Comparison of ENCODE assay signal across 8 cellular contexts in genomic region chr5:178131446-178131996, GRCh38. TPM values are rescaled to one million over a fixed set of nuclear protein-coding genes. Genes with fewer than 3 reads are reported as not detected.
A peak's percentile ranks its signal among the peaks of the same experiment; 100 is the strongest.
DNase-seq lines count a peak whose midpoint lies in the region; ATAC-seq and TF ChIP-seq lines count a peak whose summit lies in the region.

No MANE protein-coding gene starts in this region.

- H3K9ac ChIP-seq in HUES48 (ENCODE audit: low read depth, low read length) = peak overlapping the region; percentile 91

- peak overlapping the region; percentile 99 for H3K27ac ChIP-seq in HUES48 (ENCODE audit: low read depth, low read length)

- H3K4me1 Mint-ChIP-seq in chondrocyte (ENCODE audit: low read depth) (peaks cover 16% of the 10 kb centered on the region), naive B cell (peaks cover 27 to 39% (median 39%) of the 10 kb centered on the region in 3 donors)

- H3K27me3 ChIP-seq in BJ (ENCODE audit: control insufficient read depth, insufficient read depth, low read length) (no peaks in the 10 kb centered on the region), HUES48 (ENCODE audit: control insufficient read depth, insufficient read depth, low read length) (no peaks in the 10 kb centered on the region)

- H3K4me3 ChIP-seq in BJ (ENCODE audit: low read depth, low read length) = peak overlapping the region; percentile 89
- peak overlapping the region; percentile 85 for H3K4me3 ChIP-seq in HUES48 (ENCODE audit: low read depth, low read length)

- peaks cover 11% of the 10 kb centered on the region for H3K4me1 ChIP-seq in HUES48 (ENCODE audit: control insufficient read depth, insufficient read depth, low read length)

- TF ChIP-seq CTCF in BJ (IDR thresholded peaks at IDR 0.05; ENCODE audit: insufficient read depth, low read depth, low read length) (no peak), chondrocyte (IDR thresholded peaks at IDR 0.05) (no peak)

- H3K36me3 Mint-ChIP-seq in chondrocyte (ENCODE audit: low read depth) (peaks cover 11% of the 10 kb centered on the region), naive B cell (peaks cover 6 to 11% of the 10 kb centered on the region in 2 donors)

- no peaks in the 10 kb centered on the region for H3K9me3 ChIP-seq in HUES48 (ENCODE audit: control insufficient read depth, insufficient read depth, low read length)

- H3K36me3 ChIP-seq in BJ (ENCODE audit: control insufficient read depth, insufficient read depth, low read length) (peaks cover 8% of the 10 kb centered on the region), HUES48 (ENCODE audit: control insufficient read depth, insufficient read depth, low read length) (peaks cover 26% of the 10 kb centered on the region)

- H3K4me3 Mint-ChIP-seq in chondrocyte (ENCODE audit: unreplicated experiment) (peak overlapping the region; percentile 82), naive B cell (peak overlapping the region; percentile 81 to 95 (median 89))

- H3K9me3 Mint-ChIP-seq in chondrocyte (ENCODE audit: low read depth) = no peaks in the 10 kb centered on the region
- no peaks in the 10 kb centered on the region for H3K9me3 Mint-ChIP-seq in naive B cell

- ATAC-seq in naive B cell (ENCODE audit: low read depth in 2 of 2) (no peak), GM19324 (IDR thresholded peaks at IDR 0.05; ENCODE audit: low FRiP score, unreplicated experiment) (no peak)

- H3K27ac Mint-ChIP-seq in chondrocyte (ENCODE audit: unreplicated experiment) (peak overlapping the region; percentile 81), naive B cell (peak overlapping the region; percentile 48 to 94 (median 74))

- CTCF ChIA-PET in BJ (lab: Yijun Ruan, JAX) = interaction anchor here (1.3 kb wide), 1 partner anchor 58 kb away, joined by 3 read pairs; no protein-coding TSS in a partner anchor

- H3K27me3 Mint-ChIP-seq in chondrocyte (ENCODE audit: low read depth) (no peaks in the 10 kb centered on the region), naive B cell (no peaks in the 10 kb centered on the region)

- POLR2A ChIA-PET in BJ (lab: Charles Lee) = no interaction called here

- no peak for DNase-seq in BJ (ENCODE audit: low read depth)
- no peak for DNase-seq in chondrocyte (ENCODE audit: low spot score)
- no peak for DNase-seq in naive B cell
- DNase-seq in NCI-H446 (lab: John Stamatoyannopoulos, UW) = no peak
- no peak for DNase-seq in effector CD4-positive, alpha-beta T cell
- no peak for DNase-seq in C1 segment of cervical spinal cord (lab: John Stamatoyannopoulos, UW)

RNA-seq across cellular contexts. Expression of gene RMND5B, which starts 0.7 kb away (rescaled TPM):
- 25.3 and 39.6 TPM in 2 replicates for polyA plus RNA-seq in BJ (2011; rRNA removed)
- polyA minus RNA-seq in BJ (2011; rRNA and poly(A)+ RNA removed) = 18.0 and 26.6 TPM in 2 replicates
- 24.4 to 27.7 TPM (median 26.8 TPM) in 3 replicates for total RNA-seq in chondrocyte
- polyA plus RNA-seq in naive B cell (ENCODE audit: low read depth in 6 of 6) = 10 to 100 TPM; 36.2 to 82.3 (median 40.3) TPM

RNA-seq across cellular contexts. Expression of gene N4BP3, which starts 18.2 kb away (rescaled TPM):
- polyA plus RNA-seq in BJ (2011; rRNA removed) (0.02 and 0.04 TPM in 2 replicates), naive B cell (ENCODE audit: low read depth in 6 of 6) (10 to 100 TPM in 1 of 6 donors, 1 to 10 TPM in 4, under 1 TPM in 1; 0.63 to 10.1 (median 3.5) TPM)
- polyA minus RNA-seq in BJ (2011; rRNA and poly(A)+ RNA removed) = 0.05 TPM in 2 replicates
- total RNA-seq in chondrocyte = 0.27 to 0.44 TPM (median 0.32 TPM) in 3 replicates

RNA-seq across cellular contexts. Expression of gene NHP2, which starts 22.2 kb away (rescaled TPM):
- 101 and 131 TPM in 2 replicates for polyA plus RNA-seq in BJ (2011; rRNA removed)
- polyA minus RNA-seq in BJ (2011; rRNA and poly(A)+ RNA removed) = 28.0 and 35.3 TPM in 2 replicates
- total RNA-seq in chondrocyte = 72.2 to 106 TPM (median 74.1 TPM) in 3 replicates
- polyA plus RNA-seq in naive B cell (ENCODE audit: low read depth in 6 of 6) = 100 to 1,000 TPM; 212 to 320 (median 229) TPM

RNA-seq across cellular contexts. Expression of gene GMCL2, which starts 55.6 kb away (rescaled TPM):
- not detected in 2 replicates for polyA plus RNA-seq in BJ (2011; rRNA removed)
- polyA minus RNA-seq in BJ (2011; rRNA and poly(A)+ RNA removed) = not detected in 2 replicates
- total RNA-seq in chondrocyte = not detected in 3 replicates
- not detected for polyA plus RNA-seq in naive B cell (ENCODE audit: low read depth in 6 of 6)
